Comparison of ENCODE assay signal across 25 cellular contexts in genomic region chr16:59971264-59971663, GRCh38.
DNase-seq lines count a peak whose midpoint lies in the region; ATAC-seq and TF ChIP-seq lines count a peak whose summit lies in the region.
"Had no signal": no experiment of that assay in that cellular context is flagged by ENCODE, and none has a peak within 500 bp of the region (broad histone marks: within the 10 kb centered on the region; RNA-seq: fewer than 3 reads in every experiment).

No MANE protein-coding gene starts in this region.

- DNase-seq in H4 (ENCODE audit: low spot score) (peak; percentile 7), RWPE2 (ENCODE audit: low spot score) (no peak), fibroblast of peridontal ligament (ENCODE audit: extremely low read depth) (peak; percentile 25), coronary artery (ENCODE audit: low spot score) (no peak), Karpas-422 (no peak)
- no peak for DNase-seq in activated CD4-positive, CD25-positive, alpha-beta regulatory T cell treated with anti-CD3 and anti-CD28 coated beads, Interleukin-2, amount 50 U/mL, for 72 hours
- DNase-seq: CD8-positive, alpha-beta T cell; DMS 273 treated with DMSO at 0.1 percent for 48 hours; DMS79; GM23248; H9; IMR-90; KG1; NCI-H1092 treated with DMSO at 0.1 percent for 48 hours; NCI-H1436; NCI-H187; NCI-H2081 treated with DMSO at 0.1 percent for 48 hours; NCI-H2171; NCI-H524; NCI-H774; Right ventricle myocardium superior; T-cell had no signal

- TF ChIP-seq CTCF in RWPE2 (IDR thresholded peaks at IDR 0.05; ENCODE audit: poor library complexity, severe bottlenecking) (no peak), coronary artery (IDR thresholded peaks at IDR 0.05) (no peak)

- H3K27ac ChIP-seq in RWPE2 (ENCODE audit: poor library complexity, severe bottlenecking) (no peak overlapping the region), coronary artery (no peak overlapping the region), Karpas-422 (ENCODE audit: low read length) (no peak overlapping the region)
- H3K27ac ChIP-seq: C4-2B, GM23248, SJSA1 had no signal

- H3K4me2 ChIP-seq in Karpas-422 (ENCODE audit: low read depth, low read length, poor library complexity, severe bottlenecking): no peak overlapping the region

- H4K20me1 ChIP-seq in Karpas-422 (ENCODE audit: insufficient read depth, low read depth, low read length): no peaks in the 10 kb centered on the region

- H3K9me3 ChIP-seq in RWPE2 (ENCODE audit: severe bottlenecking) (no peaks in the 10 kb centered on the region), Karpas-422 (ENCODE audit: low read length) (no peaks in the 10 kb centered on the region; the same call in none of the 2 replicates)
- H3K9me3 ChIP-seq: SJSA1 had no signal

- no peaks in the 10 kb centered on the region for H3K9me2 ChIP-seq in Karpas-422 (replicated peaks; ENCODE audit: insufficient read depth, low read length)

- H3K27me3 ChIP-seq in RWPE2 (ENCODE audit: insufficient read depth, poor library complexity, severe bottlenecking): no peaks in the 10 kb centered on the region
- no peaks in the 10 kb centered on the region for H3K27me3 ChIP-seq in Karpas-422 (ENCODE audit: low read length)
- H3K27me3 ChIP-seq: SJSA1 had no signal

- H3K36me3 ChIP-seq in RWPE2 (ENCODE audit: low read depth) (no peaks in the 10 kb centered on the region), Karpas-422 (ENCODE audit: insufficient read depth, low read length) (no peaks in the 10 kb centered on the region)
- H3K36me3 ChIP-seq: SJSA1 had no signal

- H3K9ac ChIP-seq in Karpas-422 (ENCODE audit: low read length): no peak overlapping the region
- H3K9ac ChIP-seq: GM23248 had no signal

- no peak overlapping the region for H2AFZ ChIP-seq in Karpas-422 (ENCODE audit: low read length)
- H2AFZ ChIP-seq: GM23248 had no signal

- H3K4me3 ChIP-seq in RWPE2 (ENCODE audit: severe bottlenecking) (no peak overlapping the region), coronary artery (no peak overlapping the region), Karpas-422 (ENCODE audit: low read length) (no peak overlapping the region)
- H3K4me3 ChIP-seq: GM23248, SJSA1 had no signal

- ATAC-seq in RWPE2 (ENCODE audit: low read depth) (0 out of 3 replicates have a peak, but pooled peaks have one; percentile 41), HG02798 (IDR thresholded peaks at IDR 0.05; ENCODE audit: poor library complexity, unreplicated experiment) (no peak)
- ATAC-seq: CD8-positive, alpha-beta T cell; T-cell had no signal

- H3K4me1 ChIP-seq in RWPE2 (ENCODE audit: insufficient read depth, poor library complexity, severe bottlenecking) (peaks cover 14% of the 10 kb centered on the region), Karpas-422 (ENCODE audit: low read length) (no peaks in the 10 kb centered on the region)
- H3K4me1 ChIP-seq: SJSA1 had no signal

- H3K79me2 ChIP-seq in Karpas-422 (ENCODE audit: low read length): no peaks in the 10 kb centered on the region

Comparison
In these comparisons a context has a peak if more than half of its experiments do, and no peak if none do; other contexts are left out.
1. DNase-seq: peak in H4 (single experiment) and fibroblast of peridontal ligament (single experiment); none in RWPE2 (single experiment), coronary artery (single experiment), activated CD4-positive, CD25-positive, alpha-beta regulatory T cell treated with anti-CD3 and anti-CD28 coated beads, Interleukin-2, amount 50 U/mL, for 72 hours (single experiment) and Karpas-422 (single experiment).